In the genomic region with DNA sequence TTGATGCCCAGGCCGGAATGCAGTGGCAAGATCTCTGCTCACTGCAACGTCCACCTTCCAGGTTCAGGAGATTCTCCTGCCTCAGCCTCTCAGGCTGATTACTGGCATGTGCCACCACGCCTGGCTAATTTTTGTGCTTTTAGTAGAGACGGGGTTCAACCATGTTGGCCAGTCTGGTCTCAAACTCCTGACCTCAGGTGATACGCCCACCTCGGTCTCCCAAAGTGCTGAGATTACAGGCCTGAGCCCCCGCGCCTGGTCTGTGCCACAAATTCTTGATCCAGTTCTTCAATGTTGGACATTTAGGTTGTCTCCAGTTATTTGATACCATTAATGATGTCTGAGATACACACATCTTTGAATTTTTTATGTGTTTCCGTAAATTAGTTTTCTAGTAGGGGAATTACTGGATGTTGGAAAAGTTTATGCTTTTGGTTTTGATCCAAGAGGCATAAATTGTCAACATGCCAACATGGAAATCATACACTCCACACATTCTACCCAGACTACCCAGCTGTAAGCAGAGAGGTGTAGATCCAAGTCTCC, we compare ENCODE assay signal across 1 cellular context.
TF ChIP-seq lines count a peak whose summit lies in the region.

No MANE protein-coding gene starts in this region.

TF ChIP-seq in endothelial cell of umbilical vein, 7 proteins besides CTCF, POLR2A, EP300 and RAD21:
- no peak for TF ChIP-seq EZH2 (IDR thresholded peaks at IDR 0.05; ENCODE audit: borderline replicate concordance, low read depth, low read length, severe bottlenecking)
- no peak for TF ChIP-seq JUN (IDR thresholded peaks at IDR 0.05; ENCODE audit: borderline replicate concordance, insufficient read depth, insufficient read length, low read depth)
- TF ChIP-seq, protein P1, sequence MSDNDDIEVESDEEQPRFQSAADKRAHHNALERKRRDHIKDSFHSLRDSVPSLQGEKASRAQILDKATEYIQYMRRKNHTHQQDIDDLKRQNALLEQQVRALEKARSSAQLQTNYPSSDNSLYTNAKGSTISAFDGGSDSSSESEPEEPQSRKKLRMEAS (IDR thresholded peaks at IDR 0.05; ENCODE audit: insufficient read depth, insufficient read length), result no peak
- no peak for TF ChIP-seq GATA2 (IDR thresholded peaks at IDR 0.05; ENCODE audit: insufficient read depth, insufficient read length, low read depth, low read length)
- no peak for TF ChIP-seq MYC (IDR thresholded peaks at IDR 0.05; ENCODE audit: low read depth, low read length)
- no peak for TF ChIP-seq FOS (IDR thresholded peaks at IDR 0.05; ENCODE audit: borderline replicate concordance, insufficient read depth, low read length)
